Comparison of ENCODE assay signal across 7 cellular contexts in the genomic region with DNA sequence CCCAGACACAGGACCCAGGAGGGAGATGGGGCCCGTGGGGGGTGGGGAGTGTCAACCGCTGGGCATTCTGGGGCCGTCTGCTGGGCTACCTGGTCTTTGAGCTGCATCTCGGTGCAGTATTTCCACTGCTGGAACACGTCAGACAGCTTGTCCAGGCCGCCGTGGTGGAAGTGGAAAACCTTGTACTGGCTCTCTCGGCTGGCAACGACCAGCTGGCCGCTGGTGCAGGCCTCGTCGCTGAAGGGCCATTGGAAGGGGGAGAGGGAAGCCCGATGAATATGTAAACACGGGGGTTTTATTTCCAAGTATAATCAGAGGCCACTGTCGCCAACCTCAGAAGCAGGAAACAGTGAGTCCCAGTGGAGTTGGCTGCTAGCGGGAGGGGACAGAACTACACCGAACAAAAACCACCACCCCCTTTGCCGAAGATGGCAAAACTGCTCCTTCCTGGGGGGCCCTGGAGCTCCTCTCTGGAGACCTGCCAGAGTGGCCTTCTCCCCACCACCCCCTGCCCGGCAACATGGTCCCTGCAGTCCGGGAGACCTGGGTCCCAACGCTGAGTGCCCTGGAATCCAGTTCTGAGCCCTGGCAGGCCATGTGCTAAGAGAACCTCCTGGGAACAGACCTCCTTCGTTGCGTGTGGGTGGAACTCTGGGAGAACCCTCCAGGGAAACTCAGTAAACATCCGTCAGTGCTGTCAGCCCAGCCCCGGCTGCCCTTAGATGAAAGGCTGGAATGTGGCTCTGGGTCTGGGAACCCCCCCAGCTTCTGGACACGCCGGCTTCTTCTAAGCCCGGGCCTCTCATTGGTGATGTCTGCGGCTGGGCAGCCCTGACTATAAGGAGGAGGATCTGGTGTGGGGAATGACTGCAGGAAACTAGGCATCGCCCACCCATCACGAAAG.
A peak's percentile ranks its signal among the peaks of the same experiment; 100 is the strongest.
DNase-seq lines count a peak whose midpoint lies in the region; ATAC-seq and TF ChIP-seq lines count a peak whose summit lies in the region.

No MANE protein-coding gene starts in this region.

- no peaks in the 10 kb centered on the region for H3K27me3 ChIP-seq in lower lobe of right lung (ENCODE audit: low read depth)

- intact Hi-C loops in lower lobe of right lung (cut with DNase I) = no loop called here

- H3K27ac ChIP-seq in lower lobe of right lung (peak overlapping the region; percentile 75), temporal lobe (ENCODE audit: low read depth, low read length) (peak overlapping the region; percentile 86)

- TF ChIP-seq EP300 in Ishikawa (IDR thresholded peaks at IDR 0.05; ENCODE audit: borderline replicate concordance) = no peak

- DNase-seq in cerebellar cortex (ENCODE audit: low spot score) (peak; percentile 15), lower lobe of right lung (peak; percentile 78)

- TF ChIP-seq RAD21 in Ishikawa (IDR thresholded peaks at IDR 0.05; ENCODE audit: low read depth) = no peak

- H3K9me3 ChIP-seq in lower lobe of right lung = no peaks in the 10 kb centered on the region

- H3K4me1 ChIP-seq in lower lobe of right lung = peaks cover 19% of the 10 kb centered on the region

- peak; percentile 90 to 91 for ATAC-seq in lower lobe of right lung
- ATAC-seq in HG02798 (IDR thresholded peaks at IDR 0.05; ENCODE audit: poor library complexity, unreplicated experiment) = no peak
- no peak for ATAC-seq in HG02840 (IDR thresholded peaks at IDR 0.05; ENCODE audit: low FRiP score, unreplicated experiment)
- no peak for ATAC-seq in HG03442 (IDR thresholded peaks at IDR 0.05; ENCODE audit: unreplicated experiment)

- peaks cover 34% of the 10 kb centered on the region for H3K36me3 ChIP-seq in lower lobe of right lung

- no peak for TF ChIP-seq CTCF in lower lobe of right lung (IDR thresholded peaks at IDR 0.05)

- peak overlapping the region; percentile 7 for H3K4me3 ChIP-seq in lower lobe of right lung

TF ChIP-seq in Ishikawa, 13 proteins besides CTCF, POLR2A, EP300 and RAD21:
- 0 out of 2 replicates have a peak, but pooled peaks have one; percentile 27 for TF ChIP-seq TEAD4 (IDR thresholded peaks at IDR 0.05)
- TF ChIP-seq TCF12 (IDR thresholded peaks at IDR 0.05; ENCODE audit: low read depth) = no peak

Comparison
In these comparisons a context has a peak if more than half of its experiments do, and no peak if none do; other contexts are left out.
1. ATAC-seq: peak in lower lobe of right lung (2 of 2); none in HG02798 (single experiment), HG02840 (single experiment) and HG03442 (single experiment).